ENCODE assay signal across 8 cellular contexts in genomic region chr1:156146749-156147405, GRCh38. TPM values are rescaled to one million over a fixed set of nuclear protein-coding genes. Genes with fewer than 3 reads are reported as not detected.
A peak's percentile ranks its signal among the peaks of the same experiment; 100 is the strongest.
DNase-seq lines count a peak whose midpoint lies in the region; ATAC-seq and TF ChIP-seq lines count a peak whose summit lies in the region.

No MANE protein-coding gene starts in this region.

- H3K36me3 ChIP-seq in HUES6 (ENCODE audit: control insufficient read depth, insufficient read depth, low read length) (no peaks in the 10 kb centered on the region), mucosa of descending colon (ENCODE audit: low read depth) (no peaks in the 10 kb centered on the region)

- H3K27ac ChIP-seq in HUES6 (ENCODE audit: low read depth, low read length) = peak overlapping the region; percentile 56

- peaks cover 2 to 8% (median 4%) of the 10 kb centered on the region in 3 donors for H3K27me3 Mint-ChIP-seq in immature natural killer cell (ENCODE audit: low read depth in 3 of 3)

- TF ChIP-seq CTCF in mucosa of descending colon (IDR thresholded peaks at IDR 0.05) = no peak

- H3K27ac Mint-ChIP-seq in immature natural killer cell = no peak overlapping the region

- intact Hi-C loops in mucosa of descending colon (cut with DNase I, micrococcal nuclease) = loop anchor here (5.0 kb wide), 2 partner anchors 75 to 80 kb away; no protein-coding TSS in a partner anchor

- H3K4me1 ChIP-seq in HUES6 (ENCODE audit: control insufficient read depth, insufficient read depth, low read length) (peaks cover 51% of the 10 kb centered on the region), mucosa of descending colon (ENCODE audit: low read depth) (no peaks in the 10 kb centered on the region)

- H3K4me3 Mint-ChIP-seq in immature natural killer cell = no peak overlapping the region

- DNase-seq in AG08395 (ENCODE audit: low spot score) (peak; percentile 49), amniotic epithelial cell (ENCODE audit: low read depth) (peak; percentile 48), mucosa of descending colon (peak in 1 of 3 donors; percentile 63), immature natural killer cell (no peak), NCI-H510A treated with DMSO at 0.1 percent for 48 hours (lab: John Stamatoyannopoulos, UW) (no peak)

- peak overlapping the region; percentile 43 for H3K9ac ChIP-seq in HUES6 (ENCODE audit: low read length)

- no peaks in the 10 kb centered on the region for H3K9me3 Mint-ChIP-seq in immature natural killer cell

- 0 out of 2 replicates have a peak overlapping the region, but pooled peaks have one; percentile 36 for H3K4me3 ChIP-seq in HUES6 (ENCODE audit: low read depth, low read length)
- no peak overlapping the region for H3K4me3 ChIP-seq in mucosa of descending colon

- H3K36me3 Mint-ChIP-seq in immature natural killer cell = no peaks in the 10 kb centered on the region

- peaks cover 9 to 14% of the 10 kb centered on the region in 2 donors for H3K4me1 Mint-ChIP-seq in immature natural killer cell

- peak; percentile 4 for ATAC-seq in mucosa of descending colon
- no peak for ATAC-seq in HG03439 (IDR thresholded peaks at IDR 0.05; ENCODE audit: unreplicated experiment)
- no peak for ATAC-seq in GM21723 (IDR thresholded peaks at IDR 0.05; ENCODE audit: unreplicated experiment)

- H3K9me3 ChIP-seq in HUES6 (ENCODE audit: control insufficient read depth, insufficient read depth, low read depth, low read length) = no peaks in the 10 kb centered on the region
- H3K9me3 ChIP-seq in mucosa of descending colon = no peaks in the 10 kb centered on the region

- H3K27me3 ChIP-seq in HUES6 (ENCODE audit: control insufficient read depth, insufficient read depth, low read length) = no peaks in the 10 kb centered on the region

RNA-seq across cellular contexts. Expression of gene SEMA4A, which starts 6.5 kb away (rescaled TPM):
- 1 to 10 TPM; 2.1 to 7.6 (median 5.5) TPM for total RNA-seq in mucosa of descending colon
- polyA plus RNA-seq in immature natural killer cell = 10 to 100 TPM in 1 of 3 donors, 1 to 10 TPM in 2; 2.5 to 12.4 (median 3.2) TPM

RNA-seq across cellular contexts. Expression of gene LMNA, which starts 32.4 kb away (rescaled TPM):
- 100 to 1,000 TPM; 263 to 334 (median 308) TPM for total RNA-seq in mucosa of descending colon
- 10 to 100 TPM in 2 of 3 donors, 1 to 10 TPM in 1; 4.4 to 14.0 (median 10.3) TPM for polyA plus RNA-seq in immature natural killer cell

RNA-seq across cellular contexts. Expression of gene SLC25A44, which starts 47.0 kb away (rescaled TPM):
- 10 to 100 TPM; 19.8 to 31.1 (median 24.8) TPM for total RNA-seq in mucosa of descending colon
- 10 to 100 TPM in 2 of 3 donors, 1 to 10 TPM in 1; 5.5 to 21.5 (median 12.1) TPM for polyA plus RNA-seq in immature natural killer cell

Comparison
In these comparisons a context has a peak if more than half of its experiments do, and no peak if none do; other contexts are left out.
1. DNase-seq: peak in AG08395 (single experiment) and amniotic epithelial cell (single experiment); none in immature natural killer cell (0 of 3) and NCI-H510A treated with DMSO at 0.1 percent for 48 hours (single experiment).